Comparison of ENCODE assay signal across 9 cellular contexts in genomic region chr1:11273595-11274234, GRCh38. TPM values are rescaled to one million over a fixed set of nuclear protein-coding genes. Genes with fewer than 3 reads are reported as not detected.
DNase-seq lines count a peak whose midpoint lies in the region; ATAC-seq, FAIRE-seq and TF ChIP-seq lines count a peak whose summit lies in the region.
"Had no signal": no experiment of that assay in that cellular context is flagged by ENCODE, and none has a peak within 500 bp of the region (broad histone marks: within the 10 kb centered on the region; RNA-seq: fewer than 3 reads in every experiment).

No MANE protein-coding gene starts in this region.

- ATAC-seq in activated CD4-positive, alpha-beta T cell treated with anti-CD3 and anti-CD28 coated beads for 36 hours: peak; percentile 63
- ATAC-seq in HG03280 (IDR thresholded peaks at IDR 0.05; ENCODE audit: unreplicated experiment): peak; percentile 37
- peak; percentile 57 for ATAC-seq in activated T-helper 17 cell treated with anti-CD3 and anti-CD28 coated beads, Interleukin-2, amount 50 U/mL, for 72 hours (replicated peaks)

- no peaks in the 10 kb centered on the region for H3K27me3 Mint-ChIP-seq in activated CD4-positive, alpha-beta T cell treated with anti-CD3 and anti-CD28 coated beads for 36 hours
- no peaks in the 10 kb centered on the region for H3K27me3 Mint-ChIP-seq in activated T-helper 17 cell treated with anti-CD3 and anti-CD28 coated beads, Interleukin-2, amount 50 U/mL, for 72 hours

- H3K9me3 ChIP-seq in hepatocyte (ENCODE audit: low read depth) (no peaks in the 10 kb centered on the region), small intestine (ENCODE audit: control insufficient read depth, low read depth) (no peaks in the 10 kb centered on the region)

- 8% methylated on average over 22 of the region's 22 CpGs for WGBS in hepatocyte (ENCODE audit: low lambda C conversion rate, missing lambda C conversion rate)
- WGBS in small intestine, 3 donors: 2 to 4% (median 3%) methylated on average over 22 of the region's 22 CpGs

- H3K4me2 ChIP-seq in hepatocyte: peak overlapping the region; percentile 97

- no peaks in the 10 kb centered on the region for H3K9me2 ChIP-seq in hepatocyte (replicated peaks; ENCODE audit: insufficient read depth)

- peaks cover 35% of the 10 kb centered on the region for H3K4me1 Mint-ChIP-seq in activated CD4-positive, alpha-beta T cell treated with anti-CD3 and anti-CD28 coated beads for 36 hours
- peaks cover 13% of the 10 kb centered on the region for H3K4me1 Mint-ChIP-seq in activated T-helper 17 cell treated with anti-CD3 and anti-CD28 coated beads, Interleukin-2, amount 50 U/mL, for 72 hours

- H3K27ac ChIP-seq in hepatocyte (peak overlapping the region; percentile 99), small intestine (ENCODE audit: low read depth in 1 of 2, low read length in 1 of 2) (peak overlapping the region; percentile 96 to 97)

- H3K4me3 Mint-ChIP-seq in activated CD4-positive, alpha-beta T cell treated with anti-CD3 and anti-CD28 coated beads for 36 hours: peak overlapping the region; percentile 95
- peak overlapping the region; percentile 76 for H3K4me3 Mint-ChIP-seq in activated T-helper 17 cell treated with anti-CD3 and anti-CD28 coated beads, Interleukin-2, amount 50 U/mL, for 72 hours

- intact Hi-C loops in activated CD4-positive, alpha-beta T cell treated with anti-CD3 and anti-CD28 coated beads for 36 hours (cut with DNase I, micrococcal nuclease): loop anchor here (1.0 to 10.0 kb wide), 10 partner anchors 11 to 901 kb away; partner anchors contain the start of genes CLCN6 (in 1 of the 2), EXOSC10 (in 1 of the 2), FBXO2 (in 1 of the 2) and FBXO44 (in 1 of the 2)

- CTCF ChIA-PET in activated CD4-positive, alpha-beta T cell treated with anti-CD3 and anti-CD28 coated beads for 36 hours (lab: Charles Lee): interaction anchor here (0.9 to 2.8 kb wide), 2 partner anchors 8 to 11 kb away, joined by 5 to 13 read pairs; partner anchors contain the start of gene MTOR

- DNase-seq in activated CD4-positive, alpha-beta T cell treated with anti-CD3 and anti-CD28 coated beads for 36 hours: peak; percentile 45
- DNase-seq in activated CD4-positive, alpha-beta T cell treated with anti-CD3 and anti-CD28 coated beads, Interleukin-2, amount 50 U/mL, for 4 hours: no peak
- DNase-seq in hepatocyte (ENCODE audit: low spot score) (no peak), small intestine (no peak), NCI-H2196 treated with DMSO at 0.1 percent for 48 hours (lab: John Stamatoyannopoulos, UW; ENCODE audit: unreplicated experiment) (no peak), HPDE6-E6E7 (ENCODE audit: extremely low spot score) (no peak)

- H3K36me3 ChIP-seq in hepatocyte (replicated peaks; ENCODE audit: insufficient read depth, low read depth) (no peaks in the 10 kb centered on the region), small intestine (ENCODE audit: control insufficient read depth in 2 of 2, insufficient read depth in 2 of 2, low read length in 2 of 2) (no peaks in the 10 kb centered on the region)

- peaks cover 35% of the 10 kb centered on the region for H3K36me3 Mint-ChIP-seq in activated CD4-positive, alpha-beta T cell treated with anti-CD3 and anti-CD28 coated beads for 36 hours (ENCODE audit: low read depth)
- peaks cover 47% of the 10 kb centered on the region for H3K36me3 Mint-ChIP-seq in activated T-helper 17 cell treated with anti-CD3 and anti-CD28 coated beads, Interleukin-2, amount 50 U/mL, for 72 hours (ENCODE audit: low read depth)

- peak overlapping the region; percentile 91 for H3K27ac Mint-ChIP-seq in activated CD4-positive, alpha-beta T cell treated with anti-CD3 and anti-CD28 coated beads for 36 hours
- H3K27ac Mint-ChIP-seq in activated T-helper 17 cell treated with anti-CD3 and anti-CD28 coated beads, Interleukin-2, amount 50 U/mL, for 72 hours: peak overlapping the region; percentile 93

- peaks cover 41% of the 10 kb centered on the region for H3K79me2 ChIP-seq in hepatocyte

- H2AFZ ChIP-seq in hepatocyte: peak overlapping the region; percentile 96

- POLR2A ChIA-PET in activated CD4-positive, alpha-beta T cell treated with anti-CD3 and anti-CD28 coated beads for 36 hours (lab: Charles Lee): interaction anchor here (0.5 to 1.1 kb wide), 6 partner anchors 8 to 704 kb away, joined by 3 to 6 read pairs (median 4); no protein-coding TSS in a partner anchor

- TF ChIP-seq CTCF in hepatocyte (IDR thresholded peaks at IDR 0.05; ENCODE audit: poor library complexity): no peak

- H3K9me3 Mint-ChIP-seq in activated CD4-positive, alpha-beta T cell treated with anti-CD3 and anti-CD28 coated beads for 36 hours (ENCODE audit: low read depth): no peaks in the 10 kb centered on the region
- no peaks in the 10 kb centered on the region for H3K9me3 Mint-ChIP-seq in activated T-helper 17 cell treated with anti-CD3 and anti-CD28 coated beads, Interleukin-2, amount 50 U/mL, for 72 hours

- H3K27me3 ChIP-seq in hepatocyte (no peaks in the 10 kb centered on the region), small intestine (ENCODE audit: control insufficient read depth in 2 of 2, insufficient read depth in 2 of 2, low read length in 2 of 2) (no peaks in the 10 kb centered on the region)

- no peak for FAIRE-seq in small intestine (lab: Jason Lieb, UNC)
- FAIRE-seq: G401.6 had no signal

- H4K20me1 ChIP-seq in hepatocyte (ENCODE audit: insufficient read depth, poor library complexity, severe bottlenecking): peaks cover 3% of the 10 kb centered on the region

- H3K4me3 ChIP-seq in hepatocyte (peak overlapping the region; percentile 89), small intestine (ENCODE audit: low read depth in 1 of 2, low read length in 2 of 2) (peak overlapping the region; percentile 73 to 85)

- H3K4me1 ChIP-seq in hepatocyte (ENCODE audit: insufficient read depth) (peaks cover 22% of the 10 kb centered on the region), small intestine (ENCODE audit: control insufficient read depth in 2 of 2, insufficient read depth in 1 of 2, low read depth in 1 of 2, low read length in 1 of 2) (peaks cover 0 to 5% of the 10 kb centered on the region in 2 donors)

RNA-seq across cellular contexts. Expression of gene UBIAD1, which starts 0.7 kb away (rescaled TPM):
- total RNA-seq in activated CD4-positive, alpha-beta T cell treated with anti-CD3 and anti-CD28 coated beads for 36 hours: 10 to 100 TPM; 29.2 to 32.0 TPM
- 10 to 100 TPM; 17.8 to 43.8 TPM for total RNA-seq in activated T-helper 17 cell treated with anti-CD3 and anti-CD28 coated beads, Interleukin-2, amount 50 U/mL, for 72 hours
- 9.1 and 9.8 TPM in 2 replicates for total RNA-seq in hepatocyte
- polyA plus RNA-seq in hepatocyte: 15.5 and 18.3 TPM in 2 replicates
- polyA plus RNA-seq in small intestine: 10 to 100 TPM in 1 of 3 donors, 1 to 10 TPM in 2; 3.2 to 10.7 (median 3.8) TPM

RNA-seq across cellular contexts. Expression of gene MTOR, which starts 11.4 kb away (rescaled TPM):
- 10 to 100 TPM; 32.3 to 36.3 TPM for total RNA-seq in activated CD4-positive, alpha-beta T cell treated with anti-CD3 and anti-CD28 coated beads for 36 hours
- 10 to 100 TPM; 22.4 to 38.0 TPM for total RNA-seq in activated T-helper 17 cell treated with anti-CD3 and anti-CD28 coated beads, Interleukin-2, amount 50 U/mL, for 72 hours
- total RNA-seq in hepatocyte: 35.8 and 37.7 TPM in 2 replicates
- polyA plus RNA-seq in hepatocyte (11.9 and 17.2 TPM in 2 replicates), small intestine (10 to 100 TPM; 11.3 to 20.0 (median 15.4) TPM)
